In the genomic region with DNA sequence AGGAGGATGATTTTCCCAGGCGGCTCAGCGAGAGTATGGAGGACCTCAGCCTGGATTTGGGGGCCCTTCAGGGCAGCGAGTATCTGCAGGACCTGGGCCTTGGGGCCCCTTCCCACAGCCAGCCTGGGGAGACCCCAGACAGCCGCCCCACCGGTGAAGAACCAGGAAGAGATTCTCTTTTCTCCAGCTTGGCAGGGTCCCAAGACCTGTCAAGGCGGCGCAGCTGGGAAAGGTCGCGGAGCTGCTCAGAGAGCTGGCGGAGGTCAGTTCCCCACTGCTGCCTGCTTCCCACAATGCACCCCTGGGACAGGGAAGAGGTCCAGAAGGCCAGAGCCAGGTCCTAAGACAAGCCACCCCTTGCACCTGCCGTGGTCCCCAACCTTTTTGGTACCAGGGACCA, we compare ENCODE assay signal across 21 cellular contexts. TPM values are rescaled to one million over a fixed set of nuclear protein-coding genes. Genes with fewer than 3 reads are reported as not detected.
A peak's percentile ranks its signal among the peaks of the same experiment; 100 is the strongest.
DNase-seq lines count a peak whose midpoint lies in the region; ATAC-seq and TF ChIP-seq lines count a peak whose summit lies in the region.
"Had no signal": no experiment of that assay in that cellular context is flagged by ENCODE, and none has a peak within 500 bp of the region (broad histone marks: within the 10 kb centered on the region; RNA-seq: fewer than 3 reads in every experiment).

No MANE protein-coding gene starts in this region.

- H2BK120ac ChIP-seq in neuronal stem cell (ENCODE audit: low read depth, low read length), result no peak overlapping the region

- H3K4me2 ChIP-seq in BLaER1 (no peak overlapping the region), neuronal stem cell (ENCODE audit: insufficient read depth, low read length, poor library complexity, severe bottlenecking) (no peak overlapping the region)
- H3K4me2 ChIP-seq: PC-9 had no signal

- no peak for DNase-seq in esophagus muscularis mucosa (ENCODE audit: extremely low spot score)
- DNase-seq in neuronal stem cell (ENCODE audit: low spot score), result no peak
- DNase-seq in mucosa of descending colon, result no peak
- no peak for DNase-seq in SKM-1 treated with dmso at 0.1 percent for 144 hours (lab: John Stamatoyannopoulos, UW; ENCODE audit: unreplicated experiment)
- no peak for DNase-seq in NCI-H446 (lab: John Stamatoyannopoulos, UW)
- DNase-seq: CD4-positive, CD25-positive, alpha-beta regulatory T cell; DMS153; DND-41; Kasumi-1; NCI-H1105; NCI-H1436 treated with DMSO at 0.1 percent for 48 hours; NCI-H1930; NCI-H2107; NCI-H524 treated with DMSO at 0.1 percent for 48 hours; NCI-H774; SJCRH30 had no signal

- ATAC-seq in mucosa of descending colon, result no peak
- ATAC-seq: K562, Right ventricle myocardium inferior had no signal

- H3K4me1 ChIP-seq in BLaER1 (peaks cover 21% of the 10 kb centered on the region), esophagus muscularis mucosa (peaks cover 0 to 51% (median 37%) of the 10 kb centered on the region in 4 donors), neuronal stem cell (ENCODE audit: control insufficient read depth in 2 of 2, insufficient read depth in 1 of 2, low read depth in 1 of 2, low read length in 2 of 2) (peaks cover 0 to 10% of the 10 kb centered on the region in 2 donors), stomach smooth muscle (ENCODE audit: control insufficient read depth, insufficient read depth, low read length) (peaks cover 42% of the 10 kb centered on the region), mucosa of descending colon (ENCODE audit: low read depth) (no peaks in the 10 kb centered on the region)
- H3K4me1 ChIP-seq: SJCRH30 had no signal

- intact Hi-C loops in esophagus muscularis mucosa (cut with DNase I), result no loop called here
- intact Hi-C loops in mucosa of descending colon (cut with DNase I, micrococcal nuclease), result no loop called here

- no peak for TF ChIP-seq EP300 in esophagus muscularis mucosa (IDR thresholded peaks at IDR 0.05)

- H3K79me1 ChIP-seq in neuronal stem cell (ENCODE audit: low read depth, low read length), result no peaks in the 10 kb centered on the region

- no peak overlapping the region for H4K8ac ChIP-seq in neuronal stem cell (ENCODE audit: low read depth, low read length)

- no peak overlapping the region for H2BK12ac ChIP-seq in neuronal stem cell (ENCODE audit: low read length)

- no peaks in the 10 kb centered on the region for H3K9me3 ChIP-seq in BLaER1
- H3K9me3 ChIP-seq in esophagus muscularis mucosa, result no peaks in the 10 kb centered on the region
- no peaks in the 10 kb centered on the region for H3K9me3 ChIP-seq in neuronal stem cell (replicated peaks in 1 of 2; ENCODE audit: control insufficient read depth in 2 of 2, insufficient read depth in 1 of 2, low read depth in 1 of 2, low read length in 2 of 2)
- H3K9me3 ChIP-seq in stomach smooth muscle (ENCODE audit: control insufficient read depth in 2 of 2, low read length in 2 of 2), result no peaks in the 10 kb centered on the region
- no peaks in the 10 kb centered on the region for H3K9me3 ChIP-seq in mucosa of descending colon
- H3K9me3 ChIP-seq: SJCRH30 had no signal

- TF ChIP-seq POLR2A in esophagus muscularis mucosa (IDR thresholded peaks at IDR 0.05; ENCODE audit: low read depth), result no peak

- H3K36me3 ChIP-seq in BLaER1, result peaks cover 98% of the 10 kb centered on the region
- peaks cover 0 to 12% (median 0%) of the 10 kb centered on the region in 4 donors for H3K36me3 ChIP-seq in esophagus muscularis mucosa
- no peaks in the 10 kb centered on the region for H3K36me3 ChIP-seq in neuronal stem cell (replicated peaks in 1 of 2; ENCODE audit: control insufficient read depth in 2 of 2, insufficient read depth in 2 of 2, low read length in 2 of 2)
- peaks cover 18 to 22% of the 10 kb centered on the region in 2 donors for H3K36me3 ChIP-seq in stomach smooth muscle (ENCODE audit: control insufficient read depth in 2 of 2, insufficient read depth in 2 of 2, low read length in 2 of 2)
- no peaks in the 10 kb centered on the region for H3K36me3 ChIP-seq in mucosa of descending colon (ENCODE audit: low read depth)
- H3K36me3 ChIP-seq: SJCRH30 had no signal

- H3K18ac ChIP-seq in neuronal stem cell (ENCODE audit: low read length), result peak overlapping the region; percentile 31

- H3K23ac ChIP-seq in neuronal stem cell (ENCODE audit: low read depth, low read length, poor library complexity), result no peak overlapping the region

- H2AK5ac ChIP-seq in neuronal stem cell (ENCODE audit: low read depth, low read length), result no peak overlapping the region

- no peak overlapping the region for H2BK15ac ChIP-seq in neuronal stem cell (ENCODE audit: low read length)

- H3K27me3 ChIP-seq in BLaER1 (no peaks in the 10 kb centered on the region), esophagus muscularis mucosa (no peaks in the 10 kb centered on the region), neuronal stem cell (ENCODE audit: control insufficient read depth in 3 of 3, insufficient read depth in 3 of 3, low read depth in 1 of 3, low read length in 3 of 3) (no peaks in the 10 kb centered on the region), stomach smooth muscle (ENCODE audit: control insufficient read depth in 1 of 2, insufficient read depth in 2 of 2, low read length in 2 of 2) (no peaks in the 10 kb centered on the region)
- H3K27me3 ChIP-seq: SJCRH30 had no signal

- TF ChIP-seq CTCF in esophagus muscularis mucosa (IDR thresholded peaks at IDR 0.05) (no peak), mucosa of descending colon (IDR thresholded peaks at IDR 0.05) (no peak)

- H2AFZ ChIP-seq in neuronal stem cell (ENCODE audit: low read length), result no peak overlapping the region
- H2AFZ ChIP-seq: PC-9 had no signal

- H3K4me3 ChIP-seq in BLaER1 (no peak overlapping the region), esophagus muscularis mucosa (no peak overlapping the region), neuronal stem cell (ENCODE audit: low read length in 2 of 2) (no peak overlapping the region), stomach smooth muscle (ENCODE audit: low read length in 2 of 2) (no peak overlapping the region), mucosa of descending colon (no peak overlapping the region)
- H3K4me3 ChIP-seq: K562, PC-9, SJCRH30 had no signal

- H3K4ac ChIP-seq in neuronal stem cell (ENCODE audit: low read length), result no peak overlapping the region

- peak overlapping the region; percentile 18; the same call in 1 of the 2 replicates for H3K27ac ChIP-seq in BLaER1
- peak overlapping the region in 3 of 4 donors; percentile 20 to 89 (median 80) for H3K27ac ChIP-seq in esophagus muscularis mucosa (replicated peaks in 1 of 4)
- H3K27ac ChIP-seq in neuronal stem cell (replicated peaks; ENCODE audit: low read length), result no peak overlapping the region
- peak overlapping the region; percentile 85 for H3K27ac ChIP-seq in stomach smooth muscle (ENCODE audit: low read length)
- H3K27ac ChIP-seq: PC-9, SJCRH30 had no signal

- H4K20me1 ChIP-seq in BLaER1, result peaks cover 81% of the 10 kb centered on the region

- H3K14ac ChIP-seq in neuronal stem cell (ENCODE audit: low read length), result no peak overlapping the region

- 76% methylated on average over 3 of the region's 11 CpGs for WGBS in esophagus muscularis mucosa
- WGBS in neuronal stem cell (ENCODE audit: extremely low coverage in 2 of 2, insufficient read length in 2 of 2, insufficient replicate concordance in 1 of 2), 2 donors, result no CpG with 5 or more reads among the region's 11 CpGs

- H4K91ac ChIP-seq in neuronal stem cell (ENCODE audit: low read depth, low read length, poor library complexity), result no peak overlapping the region

- no peak overlapping the region for H2BK5ac ChIP-seq in neuronal stem cell (ENCODE audit: low read length)

- H3K9ac ChIP-seq in BLaER1 (no peak overlapping the region), neuronal stem cell (ENCODE audit: low read depth, low read length, poor library complexity) (no peak overlapping the region), stomach smooth muscle (ENCODE audit: low read length in 2 of 2) (no peak overlapping the region)

RNA-seq across cellular contexts. Expression of a gene that starts 24.1 kb away (rescaled TPM):
- total RNA-seq in esophagus muscularis mucosa (10 to 100 TPM; 25.0 to 40.3 (median 29.4) TPM), mucosa of descending colon (10 to 100 TPM; 67.8 to 86.8 (median 81.2) TPM)
- 15.2 TPM for polyA plus RNA-seq in neuronal stem cell (2013, experiment 1 of 2)
- polyA plus RNA-seq in neuronal stem cell (2013, experiment 2 of 2), result 16.1 TPM
